In the genomic region with DNA sequence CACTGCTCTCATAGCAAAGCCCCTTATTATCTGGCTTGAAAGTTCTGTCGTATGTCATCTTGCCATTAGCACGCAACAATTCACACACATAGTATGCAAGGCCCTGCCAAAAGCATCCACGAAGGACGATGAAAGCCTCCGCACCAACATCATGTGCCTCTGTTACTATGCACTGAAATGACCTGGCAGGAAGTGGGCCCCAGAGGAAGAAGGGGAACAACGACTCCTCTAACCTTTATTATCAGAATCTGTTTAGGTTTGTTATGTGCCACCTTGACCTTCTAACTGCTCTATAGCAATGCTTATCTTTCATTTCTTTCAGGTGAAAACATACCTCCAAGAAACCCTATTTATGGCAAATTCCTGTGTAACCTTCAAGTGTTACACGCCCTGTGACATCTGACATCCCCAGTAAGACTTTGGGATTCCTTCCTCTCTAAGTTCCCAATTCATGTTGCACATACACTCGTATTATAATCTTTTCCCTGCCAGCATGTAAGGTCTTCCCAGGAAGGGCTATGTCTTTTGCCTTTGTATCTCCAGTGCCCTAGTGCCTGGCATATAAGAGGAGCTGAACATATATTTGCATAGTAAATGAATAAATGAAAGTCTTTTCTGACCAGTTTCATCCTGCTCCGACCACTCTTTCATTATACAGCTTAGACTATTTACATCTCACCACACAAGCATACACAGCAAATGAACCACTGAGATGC, we compare ENCODE assay signal across 8 cellular contexts. TPM values are rescaled to one million over a fixed set of nuclear protein-coding genes. Genes with fewer than 3 reads are reported as not detected.
DNase-seq lines count a peak whose midpoint lies in the region; ATAC-seq and TF ChIP-seq lines count a peak whose summit lies in the region.

No MANE protein-coding gene starts in this region.

- H3K27me3 Mint-ChIP-seq in IgD-negative memory B cell = no peaks in the 10 kb centered on the region
- H3K27me3 Mint-ChIP-seq in naive B cell = no peaks in the 10 kb centered on the region

- peak overlapping the region; percentile 41 for H3K4me3 ChIP-seq in GM06990 (replicated peaks; ENCODE audit: low read depth, low read length)

- peak overlapping the region; percentile 1 to 92 (median 92) for H3K27ac Mint-ChIP-seq in IgD-negative memory B cell
- H3K27ac Mint-ChIP-seq in naive B cell = peak overlapping the region; percentile 31 to 85 (median 62)

- no peaks in the 10 kb centered on the region for H3K27me3 ChIP-seq in GM06990 (replicated peaks; ENCODE audit: control insufficient read depth, insufficient read depth, low read length)

- H3K36me3 Mint-ChIP-seq in IgD-negative memory B cell (no peaks in the 10 kb centered on the region), naive B cell (no peaks in the 10 kb centered on the region)

- in situ Hi-C loops in ACHN (cut with HindIII; ENCODE audit: low pct_ligation_motif_present, low pct_unique_long_range_greater_than_20kb, low sequenced_read_pairs) = no loop called here

- H3K4me1 Mint-ChIP-seq in IgD-negative memory B cell (peaks cover 14 to 27% (median 23%) of the 10 kb centered on the region in 3 donors), naive B cell (peaks cover 9 to 18% (median 18%) of the 10 kb centered on the region in 3 donors)

- H3K36me3 ChIP-seq in GM06990 (ENCODE audit: control insufficient read depth, insufficient read depth, low read length) = no peaks in the 10 kb centered on the region

- H3K4me3 Mint-ChIP-seq in IgD-negative memory B cell (peak overlapping the region; percentile 41 to 82 (median 74)), naive B cell (peak overlapping the region in 6 of 8 donors; percentile 32 to 80 (median 68))

- ATAC-seq in GM21526 (IDR thresholded peaks at IDR 0.05; ENCODE audit: low FRiP score, unreplicated experiment) (peak; percentile 77), naive B cell (ENCODE audit: low read depth in 2 of 2) (peak; percentile 94 to 97)

- H3K9me3 Mint-ChIP-seq in IgD-negative memory B cell (no peaks in the 10 kb centered on the region), naive B cell (no peaks in the 10 kb centered on the region)

- DNase-seq in GM06990 (ENCODE audit: extremely low read depth, insufficient read length) (peak; percentile 58), naive B cell (peak; percentile 23), ACHN (no peak), NCI-H524 (lab: John Stamatoyannopoulos, UW) (no peak), RPMI8226 (no peak)
- peak; percentile 73 to 77 for DNase-seq in activated T-cell treated with anti-CD3 and anti-CD28 coated beads, Interleukin-2, amount 50 U/mL, for 48 hours

- TF ChIP-seq CTCF in GM06990 (IDR thresholded peaks at IDR 0.05; ENCODE audit: insufficient read depth, low read length, poor library complexity, severe bottlenecking) = no peak

RNA-seq across cellular contexts. Expression of a gene that starts 7.0 kb away (rescaled TPM):
- polyA plus RNA-seq in IgD-negative memory B cell (144 TPM), naive B cell (ENCODE audit: low read depth in 6 of 6) (100 to 1,000 TPM; 109 to 199 (median 154) TPM)

RNA-seq across cellular contexts. Expression of a gene that starts 41.1 kb away (rescaled TPM):
- 87.3 TPM for polyA plus RNA-seq in IgD-negative memory B cell
- 10 to 100 TPM in 5 of 6 donors, 1 to 10 TPM in 1; 6.7 to 93.9 (median 27.4) TPM for polyA plus RNA-seq in naive B cell (ENCODE audit: low read depth in 6 of 6)

Comparison
In these comparisons a context has a peak if more than half of its experiments do, and no peak if none do; other contexts are left out.
1. DNase-seq: peak in GM06990 (single experiment), activated T-cell treated with anti-CD3 and anti-CD28 coated beads, Interleukin-2, amount 50 U/mL, for 48 hours (2 of 2) and naive B cell (single experiment); none in ACHN (single experiment), NCI-H524 (0 of 2) and RPMI8226 (single experiment).